8 cellular contexts compared by ENCODE assay signal in genomic region chr6:17015144-17015543, GRCh38.
DNase-seq lines count a peak whose midpoint lies in the region; ATAC-seq and FAIRE-seq lines count a peak whose summit lies in the region.

No MANE protein-coding gene starts in this region.

- H3K4me3 Mint-ChIP-seq in activated naive CD8-positive, alpha-beta T cell treated with anti-CD3 and anti-CD28 coated beads, Interleukin-2, amount 50 U/mL, for 24 hours, result peak overlapping the region; percentile 64

- peaks cover 5% of the 10 kb centered on the region for H3K36me3 Mint-ChIP-seq in activated naive CD8-positive, alpha-beta T cell treated with anti-CD3 and anti-CD28 coated beads, Interleukin-2, amount 50 U/mL, for 24 hours (ENCODE audit: low read depth)

- DNase-seq in stimulated activated CD4-positive, alpha-beta T cell treated with anti-CD3 and anti-CD28 coated beads, Interleukin-15, amount 100 ng/mL, for 48 hours (ENCODE audit: low read depth in 2 of 2), result peak; percentile 1 to 14
- no peak for DNase-seq in stimulated activated CD4-positive, alpha-beta T cell treated with anti-CD3 and anti-CD28 coated beads, Interleukin-4, amount 100 ng/mL, for 1 hour
- peak; percentile 9 for DNase-seq in activated naive CD8-positive, alpha-beta T cell treated with anti-CD3 and anti-CD28 coated beads, Interleukin-2, amount 50 U/mL, for 24 hours
- peak; percentile 36 for DNase-seq in urothelium cell line (ENCODE audit: low spot score)
- DNase-seq in NCI-H524 (lab: John Stamatoyannopoulos, UW), result no peak
- DNase-seq in SKM-1 treated with dmso at 0.1 percent for 144 hours (lab: John Stamatoyannopoulos, UW; ENCODE audit: unreplicated experiment), result no peak
- no peak for DNase-seq in NCI-H2107 (lab: John Stamatoyannopoulos, UW)

- FAIRE-seq in urothelium cell line (lab: Jason Lieb, UNC), result no peak

- H3K27me3 Mint-ChIP-seq in activated naive CD8-positive, alpha-beta T cell treated with anti-CD3 and anti-CD28 coated beads, Interleukin-2, amount 50 U/mL, for 24 hours, result peaks cover 32% of the 10 kb centered on the region

- H3K27ac Mint-ChIP-seq in activated naive CD8-positive, alpha-beta T cell treated with anti-CD3 and anti-CD28 coated beads, Interleukin-2, amount 50 U/mL, for 24 hours, result peak overlapping the region; percentile 37

- H3K4me1 Mint-ChIP-seq in activated naive CD8-positive, alpha-beta T cell treated with anti-CD3 and anti-CD28 coated beads, Interleukin-2, amount 50 U/mL, for 24 hours, result peaks cover 25% of the 10 kb centered on the region

- peaks cover 9% of the 10 kb centered on the region for H3K9me3 Mint-ChIP-seq in activated naive CD8-positive, alpha-beta T cell treated with anti-CD3 and anti-CD28 coated beads, Interleukin-2, amount 50 U/mL, for 24 hours

- peak; percentile 96 for ATAC-seq in HG03196 (IDR thresholded peaks at IDR 0.05; ENCODE audit: unreplicated experiment)
- ATAC-seq in activated naive CD8-positive, alpha-beta T cell treated with anti-CD3 and anti-CD28 coated beads, Interleukin-2, amount 50 U/mL, for 24 hours, result peak; percentile 97

Comparison
In these comparisons a context has a peak if more than half of its experiments do, and no peak if none do; other contexts are left out.
1. DNase-seq: peak in stimulated activated CD4-positive, alpha-beta T cell treated with anti-CD3 and anti-CD28 coated beads, Interleukin-15, amount 100 ng/mL, for 48 hours (2 of 2), activated naive CD8-positive, alpha-beta T cell treated with anti-CD3 and anti-CD28 coated beads, Interleukin-2, amount 50 U/mL, for 24 hours (single experiment) and urothelium cell line (single experiment); none in stimulated activated CD4-positive, alpha-beta T cell treated with anti-CD3 and anti-CD28 coated beads, Interleukin-4, amount 100 ng/mL, for 1 hour (single experiment), NCI-H524 (0 of 2), SKM-1 treated with dmso at 0.1 percent for 144 hours (single experiment) and NCI-H2107 (single experiment).